ENCODE assay signal across 1 cellular context in the genomic region with DNA sequence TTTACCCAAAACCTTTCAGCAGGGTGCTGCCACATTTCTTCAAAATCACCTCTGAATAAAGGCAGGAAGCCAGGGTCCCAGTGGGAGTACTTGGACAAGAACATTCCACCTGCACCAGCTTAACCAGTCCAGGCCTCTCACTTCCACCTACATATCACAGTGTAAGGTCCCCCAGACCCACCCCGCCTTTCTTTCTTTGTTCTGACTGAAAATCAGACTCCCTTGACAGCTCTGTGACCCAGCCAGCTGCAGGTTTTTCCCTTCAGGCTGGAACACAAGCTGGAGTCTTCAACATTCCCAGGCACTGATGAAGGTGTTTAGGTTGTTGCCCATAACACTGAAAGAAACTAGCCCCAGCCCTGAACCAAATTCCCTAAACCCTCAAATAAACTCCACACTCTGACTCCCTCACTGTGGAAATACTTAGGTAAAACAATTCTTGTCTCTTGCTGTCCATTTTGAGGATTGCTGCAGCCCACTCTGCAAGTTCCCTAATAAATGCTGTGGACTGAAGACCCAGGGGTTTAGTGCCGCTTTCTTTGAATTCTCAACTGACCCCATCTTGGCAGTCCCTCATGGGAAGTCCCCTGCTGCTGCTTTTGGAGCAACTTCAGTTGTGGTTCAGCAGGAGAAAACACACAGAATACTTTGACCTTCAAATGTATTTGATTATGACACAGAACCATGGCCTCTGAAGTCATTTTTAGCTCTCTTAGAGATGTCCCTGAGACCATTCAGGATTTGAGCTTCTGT.
A peak's percentile ranks its signal among the peaks of the same experiment; 100 is the strongest.
TF ChIP-seq lines count a peak whose summit lies in the region.

No MANE protein-coding gene starts in this region.

TF ChIP-seq in GM12878, 131 proteins besides CTCF, POLR2A, EP300 and RAD21:
- TF ChIP-seq RAD51 (IDR thresholded peaks at IDR 0.05) (no peak), EZH2 (IDR thresholded peaks at IDR 0.05; ENCODE audit: borderline replicate concordance, control insufficient read depth, low read depth, low read length) (no peak), ZNF207 (IDR thresholded peaks at IDR 0.05; ENCODE audit: borderline replicate concordance) (no peak), USF2 (IDR thresholded peaks at IDR 0.05; ENCODE audit: borderline replicate concordance, low read depth, low read length) (no peak), RUNX3 (IDR thresholded peaks at IDR 0.05; ENCODE audit: low read length) (no peak), YY1 (IDR thresholded peaks at IDR 0.05; ENCODE audit: low read depth, low read length) (peak; percentile 48; the same call in 1 of the 2 replicates), EED (IDR thresholded peaks at IDR 0.05; ENCODE audit: low read depth) (peak; percentile 29; the same call in 1 of the 2 replicates)
